ENCODE assay signal across 13 cellular contexts in the genomic region with DNA sequence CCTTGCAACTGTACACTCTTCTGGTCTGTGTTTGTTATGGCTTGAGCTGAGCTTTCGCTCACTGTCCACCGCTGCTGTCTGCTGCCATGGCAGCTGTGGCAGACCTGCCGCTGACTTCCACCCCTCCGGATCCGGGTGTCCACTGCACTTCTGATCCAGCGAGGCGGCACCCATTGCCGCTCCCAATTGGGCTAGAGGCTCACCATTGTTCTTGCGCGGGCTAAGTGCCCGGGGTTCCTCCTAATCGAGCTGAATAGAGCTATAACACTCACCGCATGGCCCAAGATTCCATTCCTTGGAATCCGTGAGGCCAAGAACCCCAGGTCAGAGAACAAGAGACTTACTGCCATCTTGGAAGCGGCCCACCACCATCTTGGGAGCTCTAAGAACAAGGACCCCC. TPM values are rescaled to one million over a fixed set of nuclear protein-coding genes. Genes with fewer than 3 reads are reported as not detected.
DNase-seq lines count a peak whose midpoint lies in the region; ATAC-seq and TF ChIP-seq lines count a peak whose summit lies in the region.
"Had no signal": no experiment of that assay in that cellular context is flagged by ENCODE, and none has a peak within 500 bp of the region (broad histone marks: within the 10 kb centered on the region; RNA-seq: fewer than 3 reads in every experiment).

No MANE protein-coding gene starts in this region.

- peaks cover 33% of the 10 kb centered on the region for H3K36me3 Mint-ChIP-seq in activated CD4-positive, alpha-beta T cell treated with anti-CD3 and anti-CD28 coated beads, Interleukin-2, amount 10 ng/mL, durations not matched to agents 7 days and 5 days (ENCODE audit: low read depth)
- H3K36me3 Mint-ChIP-seq in WTC11 (peaks cover 18% of the 10 kb centered on the region), endothelial cell (ENCODE audit: low read depth, unreplicated experiment) (peaks cover 7% of the 10 kb centered on the region)
- peaks cover 38% of the 10 kb centered on the region for H3K36me3 Mint-ChIP-seq in stimulated activated effector memory CD8-positive, alpha-beta T cell treated with anti-CD3 and anti-CD28 coated beads, Interleukin-12 subunit alpha, Interleukin-12 subunit beta, amount 100 ng/mL, for 72 hours

- peaks cover 6% of the 10 kb centered on the region for H3K9me3 Mint-ChIP-seq in activated CD4-positive, alpha-beta T cell treated with anti-CD3 and anti-CD28 coated beads, Interleukin-2, amount 10 ng/mL, durations not matched to agents 7 days and 5 days
- H3K9me3 Mint-ChIP-seq in WTC11, result no peaks in the 10 kb centered on the region
- H3K9me3 Mint-ChIP-seq in endothelial cell (ENCODE audit: unreplicated experiment), result no peaks in the 10 kb centered on the region
- no peaks in the 10 kb centered on the region for H3K9me3 Mint-ChIP-seq in stimulated activated effector memory CD8-positive, alpha-beta T cell treated with anti-CD3 and anti-CD28 coated beads, Interleukin-12 subunit alpha, Interleukin-12 subunit beta, amount 100 ng/mL, for 72 hours

- peaks cover 56% of the 10 kb centered on the region for H3K4me1 Mint-ChIP-seq in activated CD4-positive, alpha-beta T cell treated with anti-CD3 and anti-CD28 coated beads, Interleukin-2, amount 10 ng/mL, durations not matched to agents 7 days and 5 days
- H3K4me1 Mint-ChIP-seq in WTC11 (peaks cover 25% of the 10 kb centered on the region), endothelial cell (ENCODE audit: unreplicated experiment) (peaks cover 16% of the 10 kb centered on the region)
- H3K4me1 Mint-ChIP-seq in stimulated activated effector memory CD8-positive, alpha-beta T cell treated with anti-CD3 and anti-CD28 coated beads, Interleukin-12 subunit alpha, Interleukin-12 subunit beta, amount 100 ng/mL, for 72 hours, result peaks cover 52% of the 10 kb centered on the region

- POLR2A ChIA-PET in activated CD4-positive, alpha-beta T cell treated with anti-CD3 and anti-CD28 coated beads, Interleukin-2, amount 10 ng/mL, durations not matched to agents 7 days and 5 days (lab: Charles Lee), result no interaction called here
- POLR2A ChIA-PET in WTC11 (lab: Charles Lee), result no interaction called here

- no peak for DNase-seq in activated CD4-positive, alpha-beta T cell treated with anti-CD3 and anti-CD28 coated beads, Interleukin-2, amount 10 ng/mL, durations not matched to agents 7 days and 5 days
- no peak for DNase-seq in activated CD4-positive, alpha-beta T cell treated with anti-CD3 and anti-CD28 coated beads, Interleukin-2, amount 50 U/mL, for 4 hours
- DNase-seq in WTC11 (ENCODE audit: low spot score) (no peak), endothelial cell (ENCODE audit: low spot score) (no peak), foreskin melanocyte (no peak)
- peak in 1 of 2 donors; percentile 49 for DNase-seq in stimulated activated effector memory CD8-positive, alpha-beta T cell treated with anti-CD3 and anti-CD28 coated beads, Interleukin-12 subunit alpha, Interleukin-12 subunit beta, amount 100 ng/mL, for 72 hours (ENCODE audit: low spot score in 2 of 2)
- DNase-seq: brain microvascular endothelial cell; DMS153; MG63; stimulated activated CD4-positive, alpha-beta T cell treated with anti-CD3 and anti-CD28 coated beads, Interleukin-12 subunit alpha, Interleukin-12 subunit beta, amount 100 ng/mL, for 4 hours had no signal

- CTCF ChIA-PET in activated CD4-positive, alpha-beta T cell treated with anti-CD3 and anti-CD28 coated beads, Interleukin-2, amount 10 ng/mL, durations not matched to agents 7 days and 5 days (lab: Charles Lee), result interaction anchor here (1.0 to 2.2 kb wide), 5 partner anchors 9 to 33 kb away, joined by 4 to 11 read pairs (median 4); no protein-coding TSS in a partner anchor
- CTCF ChIA-PET in WTC11 (lab: Charles Lee), result interaction anchor here (2.6 kb wide), 1 partner anchor 176 kb away, joined by 19 read pairs; no protein-coding TSS in a partner anchor

- no peaks in the 10 kb centered on the region for H3K27me3 Mint-ChIP-seq in activated CD4-positive, alpha-beta T cell treated with anti-CD3 and anti-CD28 coated beads, Interleukin-2, amount 10 ng/mL, durations not matched to agents 7 days and 5 days
- H3K27me3 Mint-ChIP-seq in WTC11 (ENCODE audit: low read depth) (no peaks in the 10 kb centered on the region), endothelial cell (ENCODE audit: unreplicated experiment) (peaks cover 14% of the 10 kb centered on the region)

- peak overlapping the region; percentile 93 for H3K4me3 Mint-ChIP-seq in activated CD4-positive, alpha-beta T cell treated with anti-CD3 and anti-CD28 coated beads, Interleukin-2, amount 10 ng/mL, durations not matched to agents 7 days and 5 days
- H3K4me3 Mint-ChIP-seq in WTC11 (peak overlapping the region; percentile 10; the same call in 1 of the 2 replicates), endothelial cell (ENCODE audit: unreplicated experiment) (no peak overlapping the region)
- H3K4me3 Mint-ChIP-seq in stimulated activated effector memory CD8-positive, alpha-beta T cell treated with anti-CD3 and anti-CD28 coated beads, Interleukin-12 subunit alpha, Interleukin-12 subunit beta, amount 100 ng/mL, for 72 hours, result peak overlapping the region; percentile 97

- ATAC-seq in WTC11 (no peak), HG02588 (IDR thresholded peaks at IDR 0.05; ENCODE audit: unreplicated experiment) (no peak), GM18519 (IDR thresholded peaks at IDR 0.05; ENCODE audit: low FRiP score, unreplicated experiment) (no peak)
- ATAC-seq in stimulated activated effector memory CD8-positive, alpha-beta T cell treated with anti-CD3 and anti-CD28 coated beads, Interleukin-12 subunit alpha, Interleukin-12 subunit beta, amount 100 ng/mL, for 72 hours, result no peak

- peak overlapping the region; percentile 99 for H3K27ac Mint-ChIP-seq in activated CD4-positive, alpha-beta T cell treated with anti-CD3 and anti-CD28 coated beads, Interleukin-2, amount 10 ng/mL, durations not matched to agents 7 days and 5 days
- H3K27ac Mint-ChIP-seq in WTC11, result peak overlapping the region; percentile 42; the same call in 1 of the 2 replicates
- peak overlapping the region; percentile 16 for H3K27ac Mint-ChIP-seq in endothelial cell (ENCODE audit: unreplicated experiment)
- peak overlapping the region; percentile 99 for H3K27ac Mint-ChIP-seq in stimulated activated effector memory CD8-positive, alpha-beta T cell treated with anti-CD3 and anti-CD28 coated beads, Interleukin-12 subunit alpha, Interleukin-12 subunit beta, amount 100 ng/mL, for 72 hours

- TF ChIP-seq CTCF in WTC11 (IDR thresholded peaks at IDR 0.05) (no peak), endothelial cell (IDR thresholded peaks at IDR 0.05; ENCODE audit: unreplicated experiment) (no peak)

TF ChIP-seq in WTC11, 78 proteins besides CTCF, POLR2A, EP300 and RAD21 (continues in another document):
- TF ChIP-seq, protein P1, sequence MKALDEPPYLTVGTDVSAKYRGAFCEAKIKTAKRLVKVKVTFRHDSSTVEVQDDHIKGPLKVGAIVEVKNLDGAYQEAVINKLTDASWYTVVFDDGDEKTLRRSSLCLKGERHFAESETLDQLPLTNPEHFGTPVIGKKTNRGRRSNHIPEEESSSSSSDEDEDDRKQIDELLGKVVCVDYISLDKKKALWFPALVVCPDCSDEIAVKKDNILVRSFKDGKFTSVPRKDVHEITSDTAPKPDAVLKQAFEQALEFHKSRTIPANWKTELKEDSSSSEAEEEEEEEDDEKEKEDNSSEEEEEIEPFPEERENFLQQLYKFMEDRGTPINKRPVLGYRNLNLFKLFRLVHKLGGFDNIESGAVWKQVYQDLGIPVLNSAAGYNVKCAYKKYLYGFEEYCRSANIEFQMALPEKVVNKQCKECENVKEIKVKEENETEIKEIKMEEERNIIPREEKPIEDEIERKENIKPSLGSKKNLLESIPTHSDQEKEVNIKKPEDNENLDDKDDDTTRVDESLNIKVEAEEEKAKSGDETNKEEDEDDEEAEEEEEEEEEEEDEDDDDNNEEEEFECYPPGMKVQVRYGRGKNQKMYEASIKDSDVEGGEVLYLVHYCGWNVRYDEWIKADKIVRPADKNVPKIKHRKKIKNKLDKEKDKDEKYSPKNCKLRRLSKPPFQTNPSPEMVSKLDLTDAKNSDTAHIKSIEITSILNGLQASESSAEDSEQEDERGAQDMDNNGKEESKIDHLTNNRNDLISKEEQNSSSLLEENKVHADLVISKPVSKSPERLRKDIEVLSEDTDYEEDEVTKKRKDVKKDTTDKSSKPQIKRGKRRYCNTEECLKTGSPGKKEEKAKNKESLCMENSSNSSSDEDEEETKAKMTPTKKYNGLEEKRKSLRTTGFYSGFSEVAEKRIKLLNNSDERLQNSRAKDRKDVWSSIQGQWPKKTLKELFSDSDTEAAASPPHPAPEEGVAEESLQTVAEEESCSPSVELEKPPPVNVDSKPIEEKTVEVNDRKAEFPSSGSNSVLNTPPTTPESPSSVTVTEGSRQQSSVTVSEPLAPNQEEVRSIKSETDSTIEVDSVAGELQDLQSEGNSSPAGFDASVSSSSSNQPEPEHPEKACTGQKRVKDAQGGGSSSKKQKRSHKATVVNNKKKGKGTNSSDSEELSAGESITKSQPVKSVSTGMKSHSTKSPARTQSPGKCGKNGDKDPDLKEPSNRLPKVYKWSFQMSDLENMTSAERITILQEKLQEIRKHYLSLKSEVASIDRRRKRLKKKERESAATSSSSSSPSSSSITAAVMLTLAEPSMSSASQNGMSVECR (CRISPR knock-in tag; IDR thresholded peaks at IDR 0.05; ENCODE audit: borderline replicate concordance), result no peak
- TF ChIP-seq, protein P2, sequence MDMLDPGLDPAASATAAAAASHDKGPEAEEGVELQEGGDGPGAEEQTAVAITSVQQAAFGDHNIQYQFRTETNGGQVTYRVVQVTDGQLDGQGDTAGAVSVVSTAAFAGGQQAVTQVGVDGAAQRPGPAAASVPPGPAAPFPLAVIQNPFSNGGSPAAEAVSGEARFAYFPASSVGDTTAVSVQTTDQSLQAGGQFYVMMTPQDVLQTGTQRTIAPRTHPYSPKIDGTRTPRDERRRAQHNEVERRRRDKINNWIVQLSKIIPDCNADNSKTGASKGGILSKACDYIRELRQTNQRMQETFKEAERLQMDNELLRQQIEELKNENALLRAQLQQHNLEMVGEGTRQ (CRISPR knock-in tag; IDR thresholded peaks at IDR 0.05), result no peak

RNA-seq across cellular contexts. Expression of a gene that starts 2.2 kb away (rescaled TPM):
- 100 to 1,000 TPM; 108 to 122 TPM for total RNA-seq in activated CD4-positive, alpha-beta T cell treated with anti-CD3 and anti-CD28 coated beads, Interleukin-2, amount 10 ng/mL, durations not matched to agents 7 days and 5 days
- total RNA-seq in WTC11 (2021) (96.7 to 105 TPM (median 97.2 TPM) in 3 replicates), endothelial cell (ENCODE audit: unreplicated experiment) (101 TPM)

RNA-seq across cellular contexts. Expression of a gene that starts 28.1 kb away (rescaled TPM):
- 1 to 10 TPM; 6.1 to 8.9 TPM for total RNA-seq in activated CD4-positive, alpha-beta T cell treated with anti-CD3 and anti-CD28 coated beads, Interleukin-2, amount 10 ng/mL, durations not matched to agents 7 days and 5 days
- total RNA-seq in WTC11 (2021), result 1.1 to 2.1 TPM (median 1.1 TPM) in 3 replicates
- total RNA-seq in endothelial cell (ENCODE audit: unreplicated experiment), result 4.0 TPM

RNA-seq across cellular contexts. Expression of a gene that starts 34.4 kb away (rescaled TPM):
- 1 to 10 TPM; 7.1 TPM for total RNA-seq in activated CD4-positive, alpha-beta T cell treated with anti-CD3 and anti-CD28 coated beads, Interleukin-2, amount 10 ng/mL, durations not matched to agents 7 days and 5 days
- total RNA-seq in WTC11 (2021) (2.8 to 4.4 TPM (median 3.5 TPM) in 3 replicates), endothelial cell (ENCODE audit: unreplicated experiment) (1.8 TPM)
- total RNA-seq: endothelial cell of umbilical vein had no signal

Comparison
In these comparisons a context has a peak if more than half of its experiments do, and no peak if none do; other contexts are left out.
1. H3K27ac Mint-ChIP-seq: peak in every context shown above with its lines; median percentile 99 in activated CD4-positive, alpha-beta T cell treated with anti-CD3 and anti-CD28 coated beads, Interleukin-2, amount 10 ng/mL, durations not matched to agents 7 days and 5 days; 99 in stimulated activated effector memory CD8-positive, alpha-beta T cell treated with anti-CD3 and anti-CD28 coated beads, Interleukin-12 subunit alpha, Interleukin-12 subunit beta, amount 100 ng/mL, for 72 hours; 42 in WTC11; 16 in endothelial cell.